Comparison of ENCODE assay signal across 1 cellular context in the genomic region with DNA sequence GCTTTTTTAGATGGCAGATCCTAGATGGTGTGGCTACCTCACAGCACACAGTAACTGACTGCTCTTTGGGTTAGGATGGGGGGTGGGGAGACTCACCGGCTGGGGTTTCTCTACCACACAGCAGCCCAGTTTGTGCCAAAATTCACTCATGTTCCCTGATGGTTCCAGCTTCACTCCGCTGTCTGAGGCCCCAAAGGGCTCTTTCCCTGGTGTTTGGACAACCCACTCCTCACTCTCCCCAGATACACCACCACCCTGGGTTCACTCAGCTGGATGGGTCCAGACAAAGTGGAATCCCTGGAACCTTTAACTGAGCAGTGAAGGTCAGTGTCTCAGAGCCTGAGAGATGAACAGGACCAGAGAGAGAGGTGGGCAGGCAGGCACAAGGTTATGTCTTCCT.
TF ChIP-seq lines count a peak whose summit lies in the region.

No MANE protein-coding gene starts in this region.

TF ChIP-seq in SK-N-SH treated with all-trans-retinoic acid at 6 μM for 48 hours, 23 proteins besides CTCF, POLR2A, EP300 and RAD21:
- TF ChIP-seq, protein P1, sequence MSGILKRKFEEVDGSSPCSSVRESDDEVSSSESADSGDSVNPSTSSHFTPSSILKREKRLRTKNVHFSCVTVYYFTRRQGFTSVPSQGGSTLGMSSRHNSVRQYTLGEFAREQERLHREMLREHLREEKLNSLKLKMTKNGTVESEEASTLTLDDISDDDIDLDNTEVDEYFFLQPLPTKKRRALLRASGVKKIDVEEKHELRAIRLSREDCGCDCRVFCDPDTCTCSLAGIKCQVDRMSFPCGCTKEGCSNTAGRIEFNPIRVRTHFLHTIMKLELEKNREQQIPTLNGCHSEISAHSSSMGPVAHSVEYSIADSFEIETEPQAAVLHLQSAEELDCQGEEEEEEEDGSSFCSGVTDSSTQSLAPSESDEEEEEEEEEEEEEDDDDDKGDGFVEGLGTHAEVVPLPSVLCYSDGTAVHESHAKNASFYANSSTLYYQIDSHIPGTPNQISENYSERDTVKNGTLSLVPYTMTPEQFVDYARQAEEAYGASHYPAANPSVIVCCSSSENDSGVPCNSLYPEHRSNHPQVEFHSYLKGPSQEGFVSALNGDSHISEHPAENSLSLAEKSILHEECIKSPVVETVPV (CRISPR knock-in tag; IDR thresholded peaks at IDR 0.05): no peak
